ENCODE assay signal across 10 cellular contexts in the genomic region with DNA sequence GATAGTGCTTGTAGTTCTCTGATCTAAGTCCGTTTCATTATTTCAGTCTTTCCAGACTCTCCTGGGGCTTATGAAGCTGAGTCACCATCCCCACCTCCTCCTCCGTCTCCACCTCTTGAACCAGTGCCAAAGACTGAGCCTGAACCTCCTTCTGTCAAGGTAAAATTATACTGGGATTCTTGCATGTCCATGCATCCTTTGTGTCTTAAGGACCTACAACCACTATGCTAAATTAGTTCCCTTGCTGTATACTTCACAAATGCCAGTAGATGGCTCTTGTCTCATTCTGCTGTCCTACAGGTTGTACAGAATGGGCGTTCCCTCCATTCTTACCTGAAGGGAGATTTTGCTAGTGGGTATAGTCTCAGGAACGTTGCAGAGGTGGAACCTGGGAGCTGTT. TPM values are rescaled to one million over a fixed set of nuclear protein-coding genes. Genes with fewer than 3 reads are reported as not detected.
DNase-seq lines count a peak whose midpoint lies in the region; ATAC-seq and TF ChIP-seq lines count a peak whose summit lies in the region.
"Had no signal": no experiment of that assay in that cellular context is flagged by ENCODE, and none has a peak within 500 bp of the region (broad histone marks: within the 10 kb centered on the region; RNA-seq: fewer than 3 reads in every experiment).

No MANE protein-coding gene starts in this region.

- H3K9me3 ChIP-seq in BE2C: no peaks in the 10 kb centered on the region
- no peaks in the 10 kb centered on the region for H3K9me3 ChIP-seq in liver (ENCODE audit: control insufficient read depth in 4 of 4, low read length in 3 of 4)
- H3K9me3 ChIP-seq: neutrophil had no signal

- ATAC-seq in stimulated activated naive CD8-positive, alpha-beta T cell treated with anti-CD3 and anti-CD28 coated beads, Interleukin-15, Interleukin-2, amounts not matched to agents 100 U/mL and 50 U/mL, for 24 hours: no peak
- no peak for ATAC-seq in natural killer cell treated with Interleukin-12 subunit alpha and Interleukin-12 subunit beta and Interleukin-15 and Interleukin-18, amount 100 ng/mL, for 72 hours
- ATAC-seq in HG02763 (IDR thresholded peaks at IDR 0.05; ENCODE audit: unreplicated experiment): no peak

- peak; percentile 18 for DNase-seq in BE2C
- peak; percentile 64 for DNase-seq in LHCN-M2 (ENCODE audit: low read depth)
- peak; percentile 73 to 85 for DNase-seq in T47D (ENCODE audit: low read depth in 1 of 2, low spot score in 1 of 2)
- no peak for DNase-seq in activated naive CD4-positive, alpha-beta T cell treated with anti-CD3 and anti-CD28 coated beads, Interleukin-2, amount 50 U/mL, for 16 hours
- no peak for DNase-seq in stimulated activated naive CD8-positive, alpha-beta T cell treated with anti-CD3 and anti-CD28 coated beads, Interleukin-15, Interleukin-2, amounts not matched to agents 100 U/mL and 50 U/mL, for 24 hours
- no peak for DNase-seq in natural killer cell treated with Interleukin-12 subunit alpha and Interleukin-12 subunit beta and Interleukin-15 and Interleukin-18, amount 100 ng/mL, for 72 hours (ENCODE audit: low spot score)

- H3K9me3 Mint-ChIP-seq in natural killer cell treated with Interleukin-12 subunit alpha and Interleukin-12 subunit beta and Interleukin-15 and Interleukin-18, amount 100 ng/mL, for 72 hours: no peaks in the 10 kb centered on the region

- TF ChIP-seq CTCF in BE2C (IDR thresholded peaks at IDR 0.05; ENCODE audit: low read depth, low read length) (peak; percentile 61), liver (IDR thresholded peaks at IDR 0.05; ENCODE audit: low read depth, low read length, missing input control) (peak; percentile 55)

- no peak overlapping the region for H3K27ac ChIP-seq in liver (ENCODE audit: low read depth in 1 of 2, low read length in 2 of 2)

- H3K9ac ChIP-seq in liver (ENCODE audit: low read depth in 1 of 2, low read length in 2 of 2): no peak overlapping the region

- H3K36me3 Mint-ChIP-seq in natural killer cell treated with Interleukin-12 subunit alpha and Interleukin-12 subunit beta and Interleukin-15 and Interleukin-18, amount 100 ng/mL, for 72 hours: peaks cover 18% of the 10 kb centered on the region

- H3K36me3 ChIP-seq in BE2C: peaks cover 31% of the 10 kb centered on the region
- H3K36me3 ChIP-seq in liver (ENCODE audit: control insufficient read depth in 4 of 4, insufficient read depth in 3 of 4, low read depth in 1 of 4, low read length in 3 of 4): peaks cover 2 to 10% (median 7%) of the 10 kb centered on the region in 4 donors

- H3K27me3 Mint-ChIP-seq in natural killer cell treated with Interleukin-12 subunit alpha and Interleukin-12 subunit beta and Interleukin-15 and Interleukin-18, amount 100 ng/mL, for 72 hours: no peaks in the 10 kb centered on the region
- H3K27me3 Mint-ChIP-seq: activated naive CD8-positive, alpha-beta T cell had no signal

- H3K4me1 ChIP-seq in BE2C (peaks cover 21% of the 10 kb centered on the region), liver (ENCODE audit: control insufficient read depth in 4 of 4, insufficient read depth in 4 of 4, low read length in 3 of 4) (no peaks in the 10 kb centered on the region)

- no peak overlapping the region for H3K27ac Mint-ChIP-seq in natural killer cell treated with Interleukin-12 subunit alpha and Interleukin-12 subunit beta and Interleukin-15 and Interleukin-18, amount 100 ng/mL, for 72 hours
- H3K27ac Mint-ChIP-seq: activated naive CD8-positive, alpha-beta T cell had no signal

- TF ChIP-seq RAD21 in liver (IDR thresholded peaks at IDR 0.05): peak; percentile 86 to 93

- no peak overlapping the region for H3K4me3 Mint-ChIP-seq in natural killer cell treated with Interleukin-12 subunit alpha and Interleukin-12 subunit beta and Interleukin-15 and Interleukin-18, amount 100 ng/mL, for 72 hours
- H3K4me3 Mint-ChIP-seq: activated naive CD8-positive, alpha-beta T cell had no signal

- H3K4me3 ChIP-seq in BE2C (ENCODE audit: low read depth, low read length): no peak overlapping the region
- no peak overlapping the region for H3K4me3 ChIP-seq in liver (ENCODE audit: low read depth in 1 of 3, low read length in 3 of 3)

- WGBS in liver: 78% methylated on average over 4 of the region's 4 CpGs

- H3K27me3 ChIP-seq in BE2C (no peaks in the 10 kb centered on the region), liver (ENCODE audit: control insufficient read depth in 4 of 4, insufficient read depth in 4 of 4, low read length in 3 of 4) (no peaks in the 10 kb centered on the region)
- H3K27me3 ChIP-seq: neutrophil had no signal

- H3K4me1 Mint-ChIP-seq in natural killer cell treated with Interleukin-12 subunit alpha and Interleukin-12 subunit beta and Interleukin-15 and Interleukin-18, amount 100 ng/mL, for 72 hours (ENCODE audit: low read depth in 2 of 2): no peaks in the 10 kb centered on the region

- in situ Hi-C loops in T47D (cut with HindIII; ENCODE audit: low pct_unique_long_range_greater_than_20kb, low sequenced_read_pairs): no loop called here

TF ChIP-seq in liver, 16 proteins besides CTCF, POLR2A, EP300 and RAD21:
- TF ChIP-seq TAF1 (conservative IDR thresholded peaks at IDR 0.05): no peak
- no peak for TF ChIP-seq YY1 (IDR thresholded peaks at IDR 0.05)
- no peak for TF ChIP-seq EGR1 (IDR thresholded peaks at IDR 0.05; ENCODE audit: low read depth in 2 of 2)
- no peak for TF ChIP-seq FOXA1 (IDR thresholded peaks at IDR 0.05)
- TF ChIP-seq JUND (IDR thresholded peaks at IDR 0.05): no peak
- TF ChIP-seq FOXA2 (IDR thresholded peaks at IDR 0.05): no peak
- TF ChIP-seq, protein P1, sequence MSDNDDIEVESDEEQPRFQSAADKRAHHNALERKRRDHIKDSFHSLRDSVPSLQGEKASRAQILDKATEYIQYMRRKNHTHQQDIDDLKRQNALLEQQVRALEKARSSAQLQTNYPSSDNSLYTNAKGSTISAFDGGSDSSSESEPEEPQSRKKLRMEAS (IDR thresholded peaks at IDR 0.05): no peak
- no peak for TF ChIP-seq HNF4G (IDR thresholded peaks at IDR 0.05)
- TF ChIP-seq RXRA (IDR thresholded peaks at IDR 0.05): no peak
- TF ChIP-seq GABPA (IDR thresholded peaks at IDR 0.05 in 1 of 2, conservative IDR thresholded peaks at IDR 0.05 in 1 of 2): no peak
- no peak for TF ChIP-seq HNF4A (conservative IDR thresholded peaks at IDR 0.05)

RNA-seq across cellular contexts. Expression of a gene that starts 42.2 kb away (rescaled TPM):
- polyA plus RNA-seq in BE2C (2012; ENCODE audit: insufficient read depth, insufficient read length, low read depth): 4.9 TPM
- total RNA-seq in LHCN-M2 (2014; rRNA removed): 21.9 and 24.5 TPM in 2 replicates
- polyA plus RNA-seq in LHCN-M2 (2012): 7.0 TPM
- total RNA-seq in liver: 1 to 10 TPM; 5.7 to 8.3 TPM
- polyA plus RNA-seq in liver: 1 to 10 TPM; 3.0 to 4.3 TPM
- 10 to 100 TPM; 46.2 to 58.9 TPM for total RNA-seq in natural killer cell treated with Interleukin-12 subunit alpha and Interleukin-12 subunit beta and Interleukin-15 and Interleukin-18, amount 100 ng/mL, for 72 hours

Comparison
In these comparisons a context has a peak if more than half of its experiments do, and no peak if none do; other contexts are left out.
1. DNase-seq: peak in BE2C (single experiment), LHCN-M2 (single experiment) and T47D (2 of 2); none in activated naive CD4-positive, alpha-beta T cell treated with anti-CD3 and anti-CD28 coated beads, Interleukin-2, amount 50 U/mL, for 16 hours (single experiment), stimulated activated naive CD8-positive, alpha-beta T cell treated with anti-CD3 and anti-CD28 coated beads, Interleukin-15, Interleukin-2, amounts not matched to agents 100 U/mL and 50 U/mL, for 24 hours (single experiment) and natural killer cell treated with Interleukin-12 subunit alpha and Interleukin-12 subunit beta and Interleukin-15 and Interleukin-18, amount 100 ng/mL, for 72 hours (single experiment).